ENCODE assay signal across 8 cellular contexts in the genomic region with DNA sequence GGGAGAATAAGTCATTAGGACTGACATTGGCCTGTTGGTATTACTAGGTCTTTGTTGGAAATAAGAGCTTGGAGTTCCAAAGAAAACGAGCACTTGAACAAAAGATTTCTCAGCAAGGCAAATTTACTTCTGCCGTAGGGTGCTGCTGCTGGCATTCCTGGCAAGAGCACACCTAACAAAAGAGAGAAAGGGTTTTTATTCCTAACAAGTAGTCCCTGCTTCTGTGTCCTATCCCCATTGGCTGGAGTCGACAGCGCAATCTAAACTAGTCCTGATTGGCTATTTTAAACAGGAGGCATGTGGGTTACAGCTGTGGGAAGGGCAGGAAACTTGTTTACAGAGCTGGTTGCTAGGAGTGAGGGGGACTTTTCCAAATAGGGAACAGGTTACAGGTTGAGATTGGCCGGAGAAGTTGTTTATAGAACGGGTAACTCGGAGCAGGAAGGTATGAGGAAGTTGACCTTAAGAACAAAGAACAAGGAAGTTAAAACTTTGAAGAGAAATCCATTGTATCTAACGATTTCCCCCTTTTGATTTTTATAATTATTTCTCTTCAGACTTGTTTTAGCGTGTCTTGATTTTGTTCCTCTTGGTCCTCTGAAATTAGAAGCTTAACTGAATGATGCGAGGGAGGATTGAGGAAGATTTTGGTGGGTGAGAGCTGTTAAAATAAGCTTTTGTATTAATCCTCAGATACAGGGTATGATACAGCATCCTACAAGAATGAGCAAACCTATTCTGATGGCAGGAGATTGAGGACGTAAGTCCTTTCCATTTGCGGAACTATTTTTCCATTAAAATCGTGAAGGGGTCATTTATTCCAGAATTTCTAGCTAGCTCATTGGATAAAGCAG. TPM values are rescaled to one million over a fixed set of nuclear protein-coding genes. Genes with fewer than 3 reads are reported as not detected.
DNase-seq lines count a peak whose midpoint lies in the region; ATAC-seq and TF ChIP-seq lines count a peak whose summit lies in the region.

No MANE protein-coding gene starts in this region.

- H3K36me3 ChIP-seq in BE2C: peaks cover 77% of the 10 kb centered on the region
- peaks cover 27% of the 10 kb centered on the region for H3K36me3 ChIP-seq in kidney epithelial cell (ENCODE audit: control insufficient read depth, insufficient read depth, low read length)
- H3K36me3 ChIP-seq in thyroid gland: peaks cover 54 to 65% of the 10 kb centered on the region in 2 donors

- peak overlapping the region; percentile 93 to 100 for H3K4me3 Mint-ChIP-seq in activated T-cell treated with anti-CD3 and anti-CD28 coated beads, Interleukin-2, amount 50 U/mL, for 72 hours

- DNase-seq in BE2C: peak; percentile 47
- DNase-seq in HT-29 (ENCODE audit: low spot score): peak; percentile 90
- no peak for DNase-seq in activated T-cell treated with anti-CD3 and anti-CD28 coated beads, Interleukin-2, amount 50 U/mL, for 72 hours
- DNase-seq in kidney epithelial cell (ENCODE audit: low read depth): no peak
- no peak for DNase-seq in lower leg skin (ENCODE audit: low spot score in 2 of 2)
- DNase-seq in GDM1 (lab: John Stamatoyannopoulos, UW): no peak
- no peak for DNase-seq in thyroid gland

- no peak for ATAC-seq in activated T-cell treated with anti-CD3 and anti-CD28 coated beads, Interleukin-2, amount 50 U/mL, for 72 hours (replicated peaks in 1 of 2)
- ATAC-seq in HG02588 (IDR thresholded peaks at IDR 0.05; ENCODE audit: unreplicated experiment): no peak

- H3K27me3 ChIP-seq in BE2C: no peaks in the 10 kb centered on the region
- no peaks in the 10 kb centered on the region for H3K27me3 ChIP-seq in kidney epithelial cell (ENCODE audit: control insufficient read depth, insufficient read depth, low read length)
- no peaks in the 10 kb centered on the region for H3K27me3 ChIP-seq in thyroid gland

- no peaks in the 10 kb centered on the region for H3K27me3 Mint-ChIP-seq in activated T-cell treated with anti-CD3 and anti-CD28 coated beads, Interleukin-2, amount 50 U/mL, for 72 hours (ENCODE audit: low read depth)

- H3K4me3 ChIP-seq in BE2C (ENCODE audit: low read depth, low read length) (peak overlapping the region; percentile 97), kidney epithelial cell (ENCODE audit: low read depth, low read length) (peak overlapping the region; percentile 2), lower leg skin (ENCODE audit: low read depth, poor library complexity, severe bottlenecking) (no peak overlapping the region), thyroid gland (replicated peaks in 1 of 3) (no peak overlapping the region)

- no peak for TF ChIP-seq POLR2A in lower leg skin (IDR thresholded peaks at IDR 0.05)
- TF ChIP-seq POLR2A in thyroid gland (IDR thresholded peaks at IDR 0.05): no peak

- H3K27ac Mint-ChIP-seq in activated T-cell treated with anti-CD3 and anti-CD28 coated beads, Interleukin-2, amount 50 U/mL, for 72 hours: peak overlapping the region; percentile 84

- peak overlapping the region in 1 of 3 donors; percentile 14 for H3K27ac ChIP-seq in thyroid gland

- WGBS in lower leg skin, 2 donors: 77 to 81% methylated on average over 13 of the region's 13 CpGs
- 72 to 80% methylated on average over 13 of the region's 13 CpGs for WGBS in thyroid gland, 2 donors

- no peaks in the 10 kb centered on the region for H3K9me3 ChIP-seq in BE2C
- no peaks in the 10 kb centered on the region for H3K9me3 ChIP-seq in thyroid gland

- H3K4me1 ChIP-seq in BE2C (peaks cover 8% of the 10 kb centered on the region), thyroid gland (peaks cover 30 to 31% of the 10 kb centered on the region in 2 donors)

- peaks cover 70 to 91% of the 10 kb centered on the region in 2 donors for H3K36me3 Mint-ChIP-seq in activated T-cell treated with anti-CD3 and anti-CD28 coated beads, Interleukin-2, amount 50 U/mL, for 72 hours (ENCODE audit: insufficient read depth in 2 of 2)

- peaks cover 79% of the 10 kb centered on the region for H3K4me1 Mint-ChIP-seq in activated T-cell treated with anti-CD3 and anti-CD28 coated beads, Interleukin-2, amount 50 U/mL, for 72 hours (ENCODE audit: low read depth)

- peaks cover 5 to 10% of the 10 kb centered on the region in 2 donors for H3K9me3 Mint-ChIP-seq in activated T-cell treated with anti-CD3 and anti-CD28 coated beads, Interleukin-2, amount 50 U/mL, for 72 hours

- intact Hi-C loops in lower leg skin (cut with DNase I; ENCODE audit: low total_unique reads): no loop called here
- intact Hi-C loops in thyroid gland (cut with DNase I): no loop called here

- TF ChIP-seq CTCF in BE2C (IDR thresholded peaks at IDR 0.05; ENCODE audit: low read depth, low read length): no peak
- TF ChIP-seq CTCF in kidney epithelial cell (IDR thresholded peaks at IDR 0.05; ENCODE audit: insufficient read depth, low read length, poor library complexity, severe bottlenecking): no peak
- TF ChIP-seq CTCF in lower leg skin (IDR thresholded peaks at IDR 0.05): no peak
- no peak for TF ChIP-seq CTCF in thyroid gland (IDR thresholded peaks at IDR 0.05)

RNA-seq across cellular contexts. Expression of a gene that starts 3.4 kb away (rescaled TPM):
- 9.0 TPM for polyA plus RNA-seq in BE2C (2012; ENCODE audit: insufficient read depth, insufficient read length, low read depth)
- total RNA-seq in HT-29 (2014; rRNA removed; shearing (Covaris generic)): 26.3 and 30.5 TPM in 2 replicates
- 10 to 100 TPM; 37.8 to 48.8 TPM for total RNA-seq in activated T-cell treated with anti-CD3 and anti-CD28 coated beads, Interleukin-2, amount 50 U/mL, for 72 hours
- total RNA-seq in kidney epithelial cell (32.7 and 35.4 TPM in 2 replicates), lower leg skin (10 to 100 TPM; 26.0 to 31.4 (median 28.1) TPM), thyroid gland (10 to 100 TPM; 39.8 to 52.2 (median 46.3) TPM)

Comparison
In these comparisons a context has a peak if more than half of its experiments do, and no peak if none do; other contexts are left out.
1. DNase-seq: peak in BE2C (single experiment) and HT-29 (single experiment); none in activated T-cell treated with anti-CD3 and anti-CD28 coated beads, Interleukin-2, amount 50 U/mL, for 72 hours (0 of 2), kidney epithelial cell (single experiment), lower leg skin (0 of 2), GDM1 (single experiment) and thyroid gland (0 of 2).
2. H3K4me3 ChIP-seq: peak in BE2C (single experiment) and kidney epithelial cell (single experiment); none in lower leg skin (single experiment) and thyroid gland (0 of 3).